ENCODE assay signal across 8 cellular contexts in genomic region chr19:52007805-52008557, GRCh38. TPM values are rescaled to one million over a fixed set of nuclear protein-coding genes. Genes with fewer than 3 reads are reported as not detected.
DNase-seq lines count a peak whose midpoint lies in the region; ATAC-seq and TF ChIP-seq lines count a peak whose summit lies in the region.

Gene ZNF615, minus strand, starts transcription at chr19:52008211. Its CDS starts 4,500 bp downstream, at chr19:52003711.

- peaks cover 22% of the 10 kb centered on the region for H3K36me3 Mint-ChIP-seq in Caco-2 (ENCODE audit: insufficient read depth, unreplicated experiment)
- peaks cover 23 to 72% (median 42%) of the 10 kb centered on the region in 3 donors for H3K36me3 Mint-ChIP-seq in naive thymus-derived CD8-positive, alpha-beta T cell
- peaks cover 47% of the 10 kb centered on the region for H3K36me3 Mint-ChIP-seq in stimulated activated memory B cell treated with anti-CD40 and anti-IgM and Interleukin-4, amounts not matched to agents 10 μg/mL and 1 μg/mL and 100 μg/mL, for 72 hours

- peak within 1 kb of the TSS; percentile 89 for H3K4me3 ChIP-seq in Caco-2 (ENCODE audit: low read depth, low read length)
- peak within 1 kb of the TSS; percentile 57 to 96 (median 71) for H3K4me3 ChIP-seq in Peyer's patch

- H3K4me3 Mint-ChIP-seq in Caco-2 (ENCODE audit: unreplicated experiment): peak within 1 kb of the TSS; percentile 96
- peak within 1 kb of the TSS; percentile 90 to 100 (median 98) for H3K4me3 Mint-ChIP-seq in naive thymus-derived CD8-positive, alpha-beta T cell
- peak within 1 kb of the TSS; percentile 93 for H3K4me3 Mint-ChIP-seq in stimulated activated memory B cell treated with anti-CD40 and anti-IgM and Interleukin-4, amounts not matched to agents 10 μg/mL and 1 μg/mL and 100 μg/mL, for 72 hours

- TF ChIP-seq POLR2A in Peyer's patch (IDR thresholded peaks at IDR 0.05): peak in 1 of 2 donors; percentile 31

- intact Hi-C loops in Caco-2 (cut with micrococcal nuclease; ENCODE audit: unreplicated experiment): loop anchor here (1.0 kb wide), 2 partner anchors 20 to 41 kb away; partner anchors contain the start of gene ZNF614

- peak; percentile 92 for ATAC-seq in GM21367 (IDR thresholded peaks at IDR 0.05; ENCODE audit: unreplicated experiment)
- peak; percentile 92 for ATAC-seq in naive thymus-derived CD8-positive, alpha-beta T cell
- ATAC-seq in stimulated activated memory B cell treated with anti-CD40 and anti-IgM and Interleukin-4, amounts not matched to agents 10 μg/mL and 1 μg/mL and 100 μg/mL, for 72 hours: peak; percentile 98

- no peaks in the 10 kb centered on the region for H3K27me3 ChIP-seq in Caco-2 (replicated peaks; ENCODE audit: control insufficient read depth, insufficient read depth, low read length)
- no peaks in the 10 kb centered on the region for H3K27me3 ChIP-seq in Peyer's patch

- DNase-seq in Caco-2: peak; percentile 86 to 90
- peak; percentile 60 for DNase-seq in HuH-7 (ENCODE audit: low spot score)
- DNase-seq in Peyer's patch: peak; percentile 87 to 95 (median 90)
- DNase-seq in activated T-helper 9 cell treated with anti-CD3 and anti-CD28 coated beads, Interleukin-2, amount 50 U/mL, for 16 hours (ENCODE audit: low read depth): peak; percentile 77
- DNase-seq in fibroblast of peridontal ligament (ENCODE audit: extremely low read depth): peak; percentile 86
- peak; percentile 73 to 98 (median 83) for DNase-seq in naive thymus-derived CD8-positive, alpha-beta T cell

- H3K4me1 ChIP-seq in Caco-2 (no peaks in the 10 kb centered on the region), Peyer's patch (peaks cover 0 to 5% (median 2%) of the 10 kb centered on the region in 4 donors)

- peak within 1 kb of the TSS; percentile 98 for H3K27ac Mint-ChIP-seq in Caco-2 (ENCODE audit: unreplicated experiment)
- peak within 1 kb of the TSS; percentile 95 to 99 (median 99) for H3K27ac Mint-ChIP-seq in naive thymus-derived CD8-positive, alpha-beta T cell
- H3K27ac Mint-ChIP-seq in stimulated activated memory B cell treated with anti-CD40 and anti-IgM and Interleukin-4, amounts not matched to agents 10 μg/mL and 1 μg/mL and 100 μg/mL, for 72 hours: peak within 1 kb of the TSS; percentile 95

- peak within 1 kb of the TSS; percentile 78 to 88 (median 85) for H3K27ac ChIP-seq in Peyer's patch

- H3K27me3 Mint-ChIP-seq in Caco-2 (ENCODE audit: insufficient read depth, unreplicated experiment): no peaks in the 10 kb centered on the region
- H3K27me3 Mint-ChIP-seq in naive thymus-derived CD8-positive, alpha-beta T cell: no peaks in the 10 kb centered on the region
- no peaks in the 10 kb centered on the region for H3K27me3 Mint-ChIP-seq in stimulated activated memory B cell treated with anti-CD40 and anti-IgM and Interleukin-4, amounts not matched to agents 10 μg/mL and 1 μg/mL and 100 μg/mL, for 72 hours

- BruUV-seq in Caco-2 (replicated peaks; lab: Mats Ljungman, UMichigan): TSS peak; percentile 51

- H3K36me3 ChIP-seq in Caco-2 (ENCODE audit: control insufficient read depth, insufficient read depth, low read length) (no peaks in the 10 kb centered on the region; the same call in 1 of the 2 replicates), Peyer's patch (peaks cover 0 to 17% (median 0%) of the 10 kb centered on the region in 3 donors)

- H3K4me1 Mint-ChIP-seq in Caco-2 (ENCODE audit: low read depth, unreplicated experiment): peaks cover 10% of the 10 kb centered on the region
- peaks cover 12 to 23% (median 18%) of the 10 kb centered on the region in 4 donors for H3K4me1 Mint-ChIP-seq in naive thymus-derived CD8-positive, alpha-beta T cell
- peaks cover 18% of the 10 kb centered on the region for H3K4me1 Mint-ChIP-seq in stimulated activated memory B cell treated with anti-CD40 and anti-IgM and Interleukin-4, amounts not matched to agents 10 μg/mL and 1 μg/mL and 100 μg/mL, for 72 hours

- POLR2A ChIA-PET in Caco-2 (lab: Charles Lee): interaction anchor here (0.6 to 1.7 kb wide), 3 partner anchors 21 to 201 kb away, joined by 3 to 5 read pairs (median 5); partner anchors contain the start of genes ZNF432 and ZNF614
- POLR2A ChIA-PET in naive thymus-derived CD8-positive, alpha-beta T cell (lab: Charles Lee): interaction anchor here (0.7 to 2.6 kb wide), 6 partner anchors 13 to 132 kb away, joined by 3 to 15 read pairs (median 6); partner anchors contain the start of genes ZNF432, ZNF614 and ZNF616

- H3K9me3 ChIP-seq in Caco-2: peaks cover 35% of the 10 kb centered on the region
- H3K9me3 ChIP-seq in Peyer's patch: peaks cover 0 to 15% (median 0%) of the 10 kb centered on the region in 4 donors

- peaks cover 53% of the 10 kb centered on the region for H3K9me3 Mint-ChIP-seq in Caco-2 (ENCODE audit: unreplicated experiment)
- peaks cover 9 to 82% (median 27%) of the 10 kb centered on the region in 9 donors for H3K9me3 Mint-ChIP-seq in naive thymus-derived CD8-positive, alpha-beta T cell
- peaks cover 14% of the 10 kb centered on the region for H3K9me3 Mint-ChIP-seq in stimulated activated memory B cell treated with anti-CD40 and anti-IgM and Interleukin-4, amounts not matched to agents 10 μg/mL and 1 μg/mL and 100 μg/mL, for 72 hours

- CTCF ChIA-PET in Caco-2 (lab: Charles Lee): interaction anchor here (0.7 kb wide), 1 partner anchor 48 kb away, joined by 3 read pairs; no protein-coding TSS in a partner anchor

- no peak for TF ChIP-seq CTCF in Caco-2 (IDR thresholded peaks at IDR 0.05; ENCODE audit: insufficient read depth in 1 of 2, low read depth in 1 of 2, low read length in 1 of 2, severe bottlenecking in 1 of 2, unreplicated experiment in 1 of 2)
- no peak for TF ChIP-seq CTCF in Peyer's patch (IDR thresholded peaks at IDR 0.05)

RNA-seq across cellular contexts. Expression of gene ZNF615, which starts in this region (rescaled TPM):
- 5.2 and 7.1 TPM in 2 replicates for total RNA-seq in Caco-2 (2022)
- 10 to 100 TPM in 3 of 4 donors, 1 to 10 TPM in 1; 6.5 to 14.0 (median 10.0) TPM for total RNA-seq in Peyer's patch
- 10 to 100 TPM; 19.9 to 20.6 TPM for total RNA-seq in naive thymus-derived CD8-positive, alpha-beta T cell
- polyA plus RNA-seq in naive thymus-derived CD8-positive, alpha-beta T cell: 1 to 10 TPM; 4.9 to 9.2 (median 5.9) TPM

Comparison
In these comparisons a context has a peak if more than half of its experiments do, and no peak if none do; other contexts are left out.
1. Peak in every context shown above with its lines: DNase-seq, ATAC-seq, H3K4me3 ChIP-seq and H3K27ac ChIP-seq.